Comparison of ENCODE assay signal across 8 cellular contexts in genomic region chr10:110211455-110211843, GRCh38. TPM values are rescaled to one million over a fixed set of nuclear protein-coding genes. Genes with fewer than 3 reads are reported as not detected.
A peak's percentile ranks its signal among the peaks of the same experiment; 100 is the strongest.
DNase-seq lines count a peak whose midpoint lies in the region; ATAC-seq and TF ChIP-seq lines count a peak whose summit lies in the region.

No MANE protein-coding gene starts in this region.

- no peak for TF ChIP-seq CTCF in Caco-2 (IDR thresholded peaks at IDR 0.05; ENCODE audit: insufficient read depth in 1 of 2, low read depth in 1 of 2, low read length in 1 of 2, severe bottlenecking in 1 of 2, unreplicated experiment in 1 of 2)
- TF ChIP-seq CTCF in RWPE1 (conservative IDR thresholded peaks at IDR 0.05; ENCODE audit: low read depth) = no peak
- TF ChIP-seq CTCF in epithelial cell of proximal tubule (conservative IDR thresholded peaks at IDR 0.05; ENCODE audit: low read depth, low read length) = no peak
- no peak for TF ChIP-seq CTCF in omental fat pad (IDR thresholded peaks at IDR 0.05)

- H3K9me3 ChIP-seq in Caco-2 = no peaks in the 10 kb centered on the region

- H3K36me3 ChIP-seq in Caco-2 (ENCODE audit: control insufficient read depth, insufficient read depth, low read length) = no peaks in the 10 kb centered on the region

- H3K36me3 Mint-ChIP-seq in Caco-2 (ENCODE audit: insufficient read depth, unreplicated experiment) = peaks cover 17% of the 10 kb centered on the region

- intact Hi-C loops in Caco-2 (cut with micrococcal nuclease; ENCODE audit: unreplicated experiment) = loop anchor here (1.0 kb wide), 1 partner anchor 14 kb away; no protein-coding TSS in a partner anchor

- H3K4me3 ChIP-seq in Caco-2 (ENCODE audit: low read depth, low read length) (peak overlapping the region; percentile 39), epithelial cell of proximal tubule (ENCODE audit: low read depth, low read length) (peak overlapping the region; percentile 90)

- H3K27me3 ChIP-seq in Caco-2 (replicated peaks; ENCODE audit: control insufficient read depth, insufficient read depth, low read length) = no peaks in the 10 kb centered on the region

- ATAC-seq in omental fat pad (ENCODE audit: low FRiP score) = peak; percentile 2
- no peak for ATAC-seq in GM19463 (IDR thresholded peaks at IDR 0.05; ENCODE audit: unreplicated experiment)

- POLR2A ChIA-PET in Caco-2 (lab: Charles Lee) (interaction anchor here (0.6 kb wide), 1 partner anchor 30 kb away, joined by 3 read pairs; no protein-coding TSS in a partner anchor), RWPE1 (lab: Yijun Ruan, JAX; ENCODE audit: low non-redundant PET) (interaction anchor here (0.7 kb wide), 1 partner anchor 70 kb away, joined by 6 read pairs; no protein-coding TSS in a partner anchor)

- peaks cover 26% of the 10 kb centered on the region for H3K4me1 Mint-ChIP-seq in Caco-2 (ENCODE audit: low read depth, unreplicated experiment)

- H3K4me3 Mint-ChIP-seq in Caco-2 (ENCODE audit: unreplicated experiment) = peak overlapping the region; percentile 81

- H3K4me1 ChIP-seq in Caco-2 = peaks cover 6% of the 10 kb centered on the region; the same call in 1 of the 2 replicates

- H3K27ac ChIP-seq in RWPE1 = peak overlapping the region; percentile 90

- no peaks in the 10 kb centered on the region for H3K9me3 Mint-ChIP-seq in Caco-2 (ENCODE audit: unreplicated experiment)

- H3K27me3 Mint-ChIP-seq in Caco-2 (ENCODE audit: insufficient read depth, unreplicated experiment) = no peaks in the 10 kb centered on the region

- BruUV-seq in Caco-2 (replicated peaks; lab: Mats Ljungman, UMichigan) = no TSS peak

- no peak for DNase-seq in Caco-2
- no peak for DNase-seq in RWPE1 (ENCODE audit: low spot score)
- no peak for DNase-seq in epithelial cell of proximal tubule (ENCODE audit: low read depth)
- DNase-seq in omental fat pad (ENCODE audit: low spot score) = no peak
- no peak for DNase-seq in NCI-H2196 (lab: John Stamatoyannopoulos, UW; ENCODE audit: unreplicated experiment)
- DNase-seq in ecto neural progenitor cell (ENCODE audit: low spot score) = no peak
- no peak for DNase-seq in cerebellar nuclear complex (lab: John Stamatoyannopoulos, UW)

- H3K27ac Mint-ChIP-seq in Caco-2 (ENCODE audit: unreplicated experiment) = peak overlapping the region; percentile 74

- CTCF ChIA-PET in Caco-2 (lab: Charles Lee) (interaction anchor here (0.7 to 1.7 kb wide), 7 partner anchors 10 to 94 kb away, joined by 3 to 12 read pairs (median 5); partner anchors contain the start of gene SMNDC1), RWPE1 (lab: Yijun Ruan, JAX) (interaction anchor here (0.6 to 1.2 kb wide), 3 partner anchors 9 to 86 kb away, joined by 3 to 4 read pairs (median 3); no protein-coding TSS in a partner anchor)

RNA-seq across cellular contexts. Expression of gene MXI1, which starts 4.0 kb away (rescaled TPM):
- total RNA-seq in Caco-2 (2022) = 9.1 and 11.0 TPM in 2 replicates
- total RNA-seq in epithelial cell of proximal tubule = 5.4 and 12.6 TPM in 2 replicates
- 10 to 100 TPM; 32.3 to 40.0 (median 36.4) TPM for total RNA-seq in omental fat pad
